Comparison of ENCODE assay signal across 18 cellular contexts in the genomic region with DNA sequence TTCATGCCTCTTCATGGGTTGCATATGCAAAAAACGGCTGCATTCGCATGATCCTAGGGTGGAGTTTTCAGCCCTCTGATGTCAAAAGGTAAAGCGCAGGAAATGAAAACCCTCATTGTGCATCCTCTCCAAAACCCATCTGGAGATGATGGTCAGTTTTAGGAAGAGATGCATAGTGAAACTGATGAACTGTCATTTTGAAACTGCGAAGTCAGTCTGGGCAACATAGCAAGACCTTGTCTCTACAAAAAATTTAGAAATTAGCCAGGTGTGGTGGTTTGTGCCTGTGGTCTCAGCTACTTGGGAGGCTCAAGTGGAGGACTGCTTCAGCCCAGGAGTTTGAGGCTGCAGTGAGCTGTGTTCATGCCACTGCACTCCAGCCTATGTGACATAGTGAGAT. TPM values are rescaled to one million over a fixed set of nuclear protein-coding genes. Genes with fewer than 3 reads are reported as not detected.
A peak's percentile ranks its signal among the peaks of the same experiment; 100 is the strongest.
DNase-seq lines count a peak whose midpoint lies in the region; ATAC-seq and TF ChIP-seq lines count a peak whose summit lies in the region.
"Had no signal": no experiment of that assay in that cellular context is flagged by ENCODE, and none has a peak within 500 bp of the region (broad histone marks: within the 10 kb centered on the region; RNA-seq: fewer than 3 reads in every experiment).

No MANE protein-coding gene starts in this region.

- H3K4me3 ChIP-seq in KMS-11 (IDR thresholded peaks at IDR 0.05; ENCODE audit: insufficient read depth, low read depth, low read length) (no peak overlapping the region), dorsolateral prefrontal cortex (no peak overlapping the region)
- H3K4me3 ChIP-seq: adrenal gland, cardiac muscle cell, left lung, mucosa of descending colon, transverse colon had no signal

- H4K20me1 ChIP-seq in KMS-11 (ENCODE audit: insufficient read depth) = no peaks in the 10 kb centered on the region

- H3K27ac ChIP-seq in KMS-11 = peak overlapping the region; percentile 38; the same call in 1 of the 2 replicates
- no peak overlapping the region for H3K27ac ChIP-seq in dorsolateral prefrontal cortex
- H3K27ac ChIP-seq: adrenal gland, cardiac muscle cell, left lung, transverse colon had no signal

- ATAC-seq in GM18498 (IDR thresholded peaks at IDR 0.05; ENCODE audit: unreplicated experiment) (peak; percentile 30), GM19438 (IDR thresholded peaks at IDR 0.05; ENCODE audit: low read depth, unreplicated experiment) (peak; percentile 30), HG02798 (IDR thresholded peaks at IDR 0.05; ENCODE audit: poor library complexity, unreplicated experiment) (peak; percentile 37)
- ATAC-seq: left lung; mucosa of descending colon; stimulated activated naive CD8-positive, alpha-beta T cell treated with anti-CD3 and anti-CD28 coated beads, Interleukin-15, Interleukin-2, amounts not matched to agents 100 U/mL and 50 U/mL, for 24 hours had no signal

- no peaks in the 10 kb centered on the region for H3K27me3 ChIP-seq in KMS-11 (ENCODE audit: insufficient read depth, low read depth)
- H3K27me3 ChIP-seq in dorsolateral prefrontal cortex = no peaks in the 10 kb centered on the region
- H3K27me3 ChIP-seq: adrenal gland, cardiac muscle cell, left lung, transverse colon had no signal

- H3K36me3 ChIP-seq in KMS-11 (ENCODE audit: insufficient read depth) = no peaks in the 10 kb centered on the region
- H3K36me3 ChIP-seq: adrenal gland, cardiac muscle cell, left lung, transverse colon had no signal

- H3K79me2 ChIP-seq in KMS-11 (ENCODE audit: insufficient read depth, low read depth) = peaks cover 20% of the 10 kb centered on the region

- no peak for TF ChIP-seq CTCF in KMS-11 (conservative IDR thresholded peaks at IDR 0.05; ENCODE audit: low read depth, low read length)
- no peak for TF ChIP-seq CTCF in dorsolateral prefrontal cortex (IDR thresholded peaks at IDR 0.05 in 54 of 56, conservative IDR thresholded peaks at IDR 0.05 in 2 of 56; ENCODE audit: low read depth in 1 of 56, partially characterized antibody in 56 of 56)

- peaks cover 48% of the 10 kb centered on the region for H3K4me1 ChIP-seq in KMS-11 (ENCODE audit: low read depth, poor library complexity, severe bottlenecking)

- no peak overlapping the region for H2AFZ ChIP-seq in KMS-11 (ENCODE audit: low read depth)

- no peak for DNase-seq in dorsolateral prefrontal cortex
- DNase-seq in SHP77 (lab: John Stamatoyannopoulos, UW) = no peak
- DNase-seq in pons (ENCODE audit: low spot score) = no peak
- DNase-seq in NCI-H1417 treated with DMSO at 0.1 percent for 48 hours (lab: John Stamatoyannopoulos, UW) = no peak
- DNase-seq: activated effector memory CD4-positive, alpha-beta T cell treated with Interleukin-2 at 50 U/mL for 16 hours; Calu3; H7; left lung; mucosa of descending colon; NCI-H1436 treated with DMSO at 0.1 percent for 48 hours; stimulated activated naive CD8-positive, alpha-beta T cell treated with anti-CD3 and anti-CD28 coated beads, Interleukin-15, Interleukin-2, amounts not matched to agents 100 U/mL and 50 U/mL, for 24 hours; transverse colon had no signal

- intact Hi-C loops in dorsolateral prefrontal cortex (cut with DNase I) = no loop called here

- no peak overlapping the region for H3K9ac ChIP-seq in KMS-11

- peak overlapping the region; percentile 41; the same call in 1 of the 2 replicates for H3K4me2 ChIP-seq in KMS-11

RNA-seq across cellular contexts. Expression of gene TTLL4, which starts 2.5 kb away (rescaled TPM):
- 100 to 1,000 TPM in 1 of 120 experiments, 10 to 100 TPM in 119; 19.5 to 103 (median 40.4) TPM for total RNA-seq in dorsolateral prefrontal cortex

RNA-seq across cellular contexts. Expression of gene STK36, which starts 36.2 kb away (rescaled TPM):
- 100 to 1,000 TPM in 18 of 120 experiments, 10 to 100 TPM in 102; 35.1 to 141 (median 75.9) TPM for total RNA-seq in dorsolateral prefrontal cortex

RNA-seq across cellular contexts. Expression of gene RNF25, which starts 36.3 kb away (rescaled TPM):
- total RNA-seq in dorsolateral prefrontal cortex = 10 to 100 TPM; 13.3 to 46.1 (median 29.1) TPM

RNA-seq across cellular contexts. Expression of gene BCS1L, which starts 48.6 kb away (rescaled TPM):
- 10 to 100 TPM; 21.5 to 56.6 (median 35.8) TPM for total RNA-seq in dorsolateral prefrontal cortex

RNA-seq across cellular contexts. Expression of gene ZNF142, which starts 48.7 kb away (rescaled TPM):
- 10 to 100 TPM; 32.6 to 56.7 (median 43.4) TPM for total RNA-seq in dorsolateral prefrontal cortex
